11 cellular contexts compared by ENCODE assay signal in the genomic region with DNA sequence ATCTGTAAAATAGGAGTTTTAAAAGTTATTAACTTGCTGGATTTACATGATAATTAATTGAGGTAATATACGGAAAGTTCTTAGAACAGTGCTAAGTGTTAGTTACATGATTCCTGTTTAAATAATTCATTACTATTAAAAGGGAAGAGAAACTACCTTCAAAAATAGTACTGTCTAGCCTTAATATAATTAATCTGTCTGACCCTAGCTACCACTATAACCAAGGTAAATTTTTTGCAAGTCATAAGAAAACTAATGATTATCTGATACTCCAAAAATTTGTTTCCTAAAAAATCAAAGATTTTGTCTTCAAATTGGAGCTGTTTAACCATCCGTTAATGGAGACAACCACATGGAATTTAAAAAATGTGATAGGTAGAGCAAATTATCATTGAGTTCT.
"Had no signal": no experiment of that assay in that cellular context is flagged by ENCODE, and none has a peak within 500 bp of the region (broad histone marks: within the 10 kb centered on the region; RNA-seq: fewer than 3 reads in every experiment).

No MANE protein-coding gene starts in this region.

- H3K36me3 ChIP-seq: HAP-1 had no signal

- H2AFZ ChIP-seq: GM23248 had no signal

- H3K27me3 Mint-ChIP-seq: IgD-negative memory B cell had no signal

- H3K4me3 Mint-ChIP-seq: IgD-negative memory B cell had no signal

- H3K4me3 ChIP-seq: GM23248, HAP-1 had no signal

- H3K9ac ChIP-seq: GM23248, KMS-11 had no signal

- H3K36me3 Mint-ChIP-seq: IgD-negative memory B cell had no signal

- H3K9me3 ChIP-seq: HAP-1 had no signal

- H3K4me1 ChIP-seq: HAP-1 had no signal

- H3K4me1 Mint-ChIP-seq: IgD-negative memory B cell had no signal

- DNase-seq: GM23248, GOT3, H7, Karpas-422, KBM-7 had no signal

- FAIRE-seq: HepG2 had no signal

- ATAC-seq: HCT116, HepG2 had no signal

- H3K27ac Mint-ChIP-seq: IgD-negative memory B cell had no signal

- H3K4me2 ChIP-seq: KMS-11 had no signal

- H3K27ac ChIP-seq: GM23248, HL-60, KMS-11 had no signal
